ENCODE assay signal across 8 cellular contexts in the genomic region with DNA sequence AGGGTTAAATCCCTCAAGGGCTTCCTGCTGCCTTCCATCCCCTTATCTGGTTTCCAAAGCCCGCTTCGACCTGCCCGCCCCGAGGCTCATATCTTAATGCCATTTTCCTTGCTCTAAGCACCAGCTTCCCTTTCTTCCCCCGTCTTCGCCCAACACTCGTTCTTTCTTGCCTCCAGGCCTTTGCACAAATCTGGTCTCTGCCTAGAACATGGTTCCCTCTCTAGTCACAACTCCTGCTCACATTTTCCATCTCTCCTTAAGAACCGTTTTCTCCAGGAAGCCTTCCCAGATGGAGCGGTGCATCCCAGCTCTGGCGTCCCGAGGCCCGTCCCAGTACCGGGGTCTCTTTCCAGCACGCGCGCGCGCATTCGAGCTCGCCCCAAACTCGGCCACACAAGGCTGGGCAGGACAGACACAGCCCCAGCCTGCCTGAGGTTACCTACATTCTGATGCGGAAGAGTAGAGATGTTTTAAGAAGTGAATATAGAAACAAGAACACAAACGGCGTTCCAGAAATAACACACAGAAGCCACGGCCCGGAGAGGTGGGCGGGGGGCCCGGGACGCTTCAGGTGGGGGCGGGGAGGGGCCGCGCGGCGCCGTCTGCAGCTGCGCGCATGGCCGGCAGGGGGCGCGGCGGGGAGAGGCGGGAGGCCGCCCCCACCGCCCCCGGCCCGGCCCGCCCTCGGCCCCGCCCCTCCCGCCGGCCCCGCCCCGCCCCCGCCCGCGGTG. TPM values are rescaled to one million over a fixed set of nuclear protein-coding genes. Genes with fewer than 3 reads are reported as not detected.
DNase-seq lines count a peak whose midpoint lies in the region; ATAC-seq and TF ChIP-seq lines count a peak whose summit lies in the region.

A gene with protein sequence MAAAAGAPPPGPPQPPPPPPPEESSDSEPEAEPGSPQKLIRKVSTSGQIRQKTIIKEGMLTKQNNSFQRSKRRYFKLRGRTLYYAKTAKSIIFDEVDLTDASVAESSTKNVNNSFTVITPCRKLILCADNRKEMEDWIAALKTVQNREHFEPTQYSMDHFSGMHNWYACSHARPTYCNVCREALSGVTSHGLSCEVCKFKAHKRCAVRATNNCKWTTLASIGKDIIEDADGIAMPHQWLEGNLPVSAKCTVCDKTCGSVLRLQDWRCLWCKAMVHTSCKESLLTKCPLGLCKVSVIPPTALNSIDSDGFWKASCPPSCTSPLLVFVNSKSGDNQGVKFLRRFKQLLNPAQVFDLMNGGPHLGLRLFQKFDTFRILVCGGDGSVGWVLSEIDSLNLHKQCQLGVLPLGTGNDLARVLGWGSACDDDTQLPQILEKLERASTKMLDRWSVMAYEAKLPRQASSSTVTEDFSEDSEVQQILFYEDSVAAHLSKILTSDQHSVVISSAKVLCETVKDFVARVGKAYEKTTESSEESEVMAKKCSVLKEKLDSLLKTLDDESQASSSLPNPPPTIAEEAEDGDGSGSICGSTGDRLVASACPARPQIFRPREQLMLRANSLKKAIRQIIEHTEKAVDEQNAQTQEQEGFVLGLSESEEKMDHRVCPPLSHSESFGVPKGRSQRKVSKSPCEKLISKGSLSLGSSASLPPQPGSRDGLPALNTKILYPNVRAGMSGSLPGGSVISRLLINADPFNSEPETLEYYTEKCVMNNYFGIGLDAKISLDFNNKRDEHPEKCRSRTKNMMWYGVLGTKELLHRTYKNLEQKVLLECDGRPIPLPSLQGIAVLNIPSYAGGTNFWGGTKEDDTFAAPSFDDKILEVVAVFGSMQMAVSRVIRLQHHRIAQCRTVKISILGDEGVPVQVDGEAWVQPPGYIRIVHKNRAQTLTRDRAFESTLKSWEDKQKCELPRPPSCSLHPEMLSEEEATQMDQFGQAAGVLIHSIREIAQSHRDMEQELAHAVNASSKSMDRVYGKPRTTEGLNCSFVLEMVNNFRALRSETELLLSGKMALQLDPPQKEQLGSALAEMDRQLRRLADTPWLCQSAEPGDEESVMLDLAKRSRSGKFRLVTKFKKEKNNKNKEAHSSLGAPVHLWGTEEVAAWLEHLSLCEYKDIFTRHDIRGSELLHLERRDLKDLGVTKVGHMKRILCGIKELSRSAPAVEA (plus strand): TSS at position 726 of the 731 bp plus-strand sequence. CDS start 25 bp downstream, outside the sequence.

- H3K27me3 Mint-ChIP-seq in IgD-negative memory B cell: peaks cover 1% of the 10 kb centered on the region
- H3K27me3 Mint-ChIP-seq in activated naive CD8-positive, alpha-beta T cell treated with anti-CD3 and anti-CD28 coated beads, Interleukin-2, amount 50 U/mL, for 24 hours: no peaks in the 10 kb centered on the region

- peak within 1 kb of the TSS; percentile 94 to 99 (median 98) for H3K4me3 Mint-ChIP-seq in IgD-negative memory B cell
- peak within 1 kb of the TSS; percentile 87 for H3K4me3 Mint-ChIP-seq in activated naive CD8-positive, alpha-beta T cell treated with anti-CD3 and anti-CD28 coated beads, Interleukin-2, amount 50 U/mL, for 24 hours

- H3K4me3 ChIP-seq in left ventricle myocardium inferior: peak within 1 kb of the TSS; percentile 79
- peak within 1 kb of the TSS; percentile 61 to 75 for H3K4me3 ChIP-seq in vagina

- H3K27ac Mint-ChIP-seq in IgD-negative memory B cell: peak within 1 kb of the TSS; percentile 91 to 99 (median 97)
- peak within 1 kb of the TSS; percentile 90 for H3K27ac Mint-ChIP-seq in activated naive CD8-positive, alpha-beta T cell treated with anti-CD3 and anti-CD28 coated beads, Interleukin-2, amount 50 U/mL, for 24 hours

- TF ChIP-seq CTCF in left ventricle myocardium inferior (IDR thresholded peaks at IDR 0.05; ENCODE audit: borderline replicate concordance) (peak; percentile 35), vagina (IDR thresholded peaks at IDR 0.05) (no peak)

- no peaks in the 10 kb centered on the region for H3K9me3 ChIP-seq in left ventricle myocardium inferior (replicated peaks)
- H3K9me3 ChIP-seq in vagina: no peaks in the 10 kb centered on the region

- H3K4me1 ChIP-seq in left ventricle myocardium inferior (peaks cover 55% of the 10 kb centered on the region), vagina (peaks cover 32% of the 10 kb centered on the region)

- ATAC-seq in GM21390 (IDR thresholded peaks at IDR 0.05; ENCODE audit: unreplicated experiment): peak; percentile 48
- peak; percentile 44 for ATAC-seq in activated naive CD8-positive, alpha-beta T cell treated with anti-CD3 and anti-CD28 coated beads, Interleukin-2, amount 50 U/mL, for 24 hours

- H3K27me3 ChIP-seq in left ventricle myocardium inferior (ENCODE audit: low read depth) (no peaks in the 10 kb centered on the region), vagina (no peaks in the 10 kb centered on the region)

- H3K36me3 ChIP-seq in left ventricle myocardium inferior: no peaks in the 10 kb centered on the region
- H3K36me3 ChIP-seq in vagina: no peaks in the 10 kb centered on the region

- peaks cover 49 to 73% (median 59%) of the 10 kb centered on the region in 3 donors for H3K4me1 Mint-ChIP-seq in IgD-negative memory B cell
- H3K4me1 Mint-ChIP-seq in activated naive CD8-positive, alpha-beta T cell treated with anti-CD3 and anti-CD28 coated beads, Interleukin-2, amount 50 U/mL, for 24 hours: peaks cover 82% of the 10 kb centered on the region

- intact Hi-C loops in left ventricle myocardium inferior (cut with micrococcal nuclease) (loop anchor here (2.0 kb wide), 1 partner anchor 89 kb away; no protein-coding TSS in a partner anchor), vagina (cut with DNase I) (loop anchor here (2.0 kb wide), 1 partner anchor 89 kb away; no protein-coding TSS in a partner anchor)

- H3K9me3 Mint-ChIP-seq in IgD-negative memory B cell: no peaks in the 10 kb centered on the region
- H3K9me3 Mint-ChIP-seq in activated naive CD8-positive, alpha-beta T cell treated with anti-CD3 and anti-CD28 coated beads, Interleukin-2, amount 50 U/mL, for 24 hours: no peaks in the 10 kb centered on the region

- H3K27ac ChIP-seq in left ventricle myocardium inferior (replicated peaks): peak within 1 kb of the TSS; percentile 57
- peak within 1 kb of the TSS; percentile 42 for H3K27ac ChIP-seq in vagina

- H3K36me3 Mint-ChIP-seq in IgD-negative memory B cell: peaks cover 2% of the 10 kb centered on the region
- peaks cover 36% of the 10 kb centered on the region for H3K36me3 Mint-ChIP-seq in activated naive CD8-positive, alpha-beta T cell treated with anti-CD3 and anti-CD28 coated beads, Interleukin-2, amount 50 U/mL, for 24 hours (ENCODE audit: low read depth)

- TF ChIP-seq POLR2A in vagina (IDR thresholded peaks at IDR 0.05): no peak

- DNase-seq in DMS153 treated with DMSO at 0.1 percent for 48 hours (lab: John Stamatoyannopoulos, UW; ENCODE audit: unreplicated experiment) (peak; percentile 30), SW480 (ENCODE audit: low spot score) (peak; percentile 40), left ventricle myocardium inferior (peak; percentile 54), renal cortical epithelial cell (ENCODE audit: low read depth) (peak; percentile 7), vagina (ENCODE audit: extremely low spot score in 2 of 2) (no peak)
- DNase-seq in activated naive CD8-positive, alpha-beta T cell treated with anti-CD3 and anti-CD28 coated beads, Interleukin-2, amount 50 U/mL, for 24 hours: peak; percentile 80

RNA-seq across cellular contexts. Expression of the gene that starts here (rescaled TPM):
- 44.9 TPM for polyA plus RNA-seq in IgD-negative memory B cell
- total RNA-seq in left ventricle myocardium inferior: 41.7 TPM
- 8.0 and 20.7 TPM in 2 replicates for total RNA-seq in renal cortical epithelial cell
- 13.3 TPM for total RNA-seq in vagina

Comparison
In these comparisons a context has a peak if more than half of its experiments do, and no peak if none do; other contexts are left out.
1. DNase-seq: peak in DMS153 treated with DMSO at 0.1 percent for 48 hours (single experiment), SW480 (single experiment), activated naive CD8-positive, alpha-beta T cell treated with anti-CD3 and anti-CD28 coated beads, Interleukin-2, amount 50 U/mL, for 24 hours (single experiment), left ventricle myocardium inferior (single experiment) and renal cortical epithelial cell (single experiment); none in vagina (0 of 2).